8 cellular contexts compared by ENCODE assay signal in genomic region chr13:113584870-113585671, GRCh38. TPM values are rescaled to one million over a fixed set of nuclear protein-coding genes. Genes with fewer than 3 reads are reported as not detected.
A peak's percentile ranks its signal among the peaks of the same experiment; 100 is the strongest.
DNase-seq lines count a peak whose midpoint lies in the region; ATAC-seq and TF ChIP-seq lines count a peak whose summit lies in the region.

No MANE protein-coding gene starts in this region.

- H3K9me3 ChIP-seq in tibial artery: no peaks in the 10 kb centered on the region

- TF ChIP-seq POLR2A in Raji (IDR thresholded peaks at IDR 0.05; ENCODE audit: insufficient read depth, low read depth, low read length): 0 out of 2 replicates have a peak, but pooled peaks have one; percentile 41

- H3K27ac ChIP-seq in tibial artery: no peak overlapping the region

- peak overlapping the region; percentile 49 to 67 for H3K4me3 ChIP-seq in tibial artery

- TF ChIP-seq CTCF in mesothelial cell of epicardium (IDR thresholded peaks at IDR 0.05; ENCODE audit: unreplicated experiment) (no peak), tibial artery (IDR thresholded peaks at IDR 0.05) (no peak)

- no peaks in the 10 kb centered on the region for H3K9me3 Mint-ChIP-seq in mesothelial cell of epicardium

- peak overlapping the region; percentile 88 for H3K4me3 Mint-ChIP-seq in mesothelial cell of epicardium

- H3K36me3 ChIP-seq in tibial artery: peaks cover 0 to 5% (median 0%) of the 10 kb centered on the region in 3 donors

- peaks cover 1% of the 10 kb centered on the region for H3K36me3 Mint-ChIP-seq in mesothelial cell of epicardium

- DNase-seq in activated effector memory CD4-positive, alpha-beta T cell treated with anti-CD3 and anti-CD28 coated beads, Interleukin-2, amount 50 U/mL, for 16 hours: peak; percentile 66
- DNase-seq in activated effector memory CD4-positive, alpha-beta T cell treated with Interleukin-2 at 50 U/mL for 16 hours: no peak
- DNase-seq in ecto neural progenitor cell (ENCODE audit: low spot score): peak; percentile 65
- peak in 1 of 2 experiments; percentile 49 for DNase-seq in mesothelial cell of epicardium (ENCODE audit: low spot score in 2 of 2, unreplicated experiment in 2 of 2)
- DNase-seq in tibial artery: peak; percentile 16 to 51
- no peak for DNase-seq in effector CD8-positive, alpha-beta T cell (lab: John Stamatoyannopoulos, UW)

- intact Hi-C loops in tibial artery (cut with DNase I; ENCODE audit: low total_unique reads): no loop called here

- ATAC-seq in HG02973 (IDR thresholded peaks at IDR 0.05; ENCODE audit: unreplicated experiment): peak; percentile 35

- no peaks in the 10 kb centered on the region for H3K27me3 Mint-ChIP-seq in mesothelial cell of epicardium (ENCODE audit: low read depth)

- peaks cover 0 to 11% (median 6%) of the 10 kb centered on the region in 4 donors for H3K4me1 ChIP-seq in tibial artery

- peaks cover 12% of the 10 kb centered on the region for H3K4me1 Mint-ChIP-seq in mesothelial cell of epicardium

- H3K27ac Mint-ChIP-seq in mesothelial cell of epicardium: peak overlapping the region; percentile 81

- no peaks in the 10 kb centered on the region for H3K27me3 ChIP-seq in tibial artery

RNA-seq across cellular contexts. Expression of gene TFDP1, which starts 0.5 kb away (rescaled TPM):
- total RNA-seq in mesothelial cell of epicardium: 51.6 to 53.6 TPM (median 52.6 TPM) in 3 replicates

Comparison
In these comparisons a context has a peak if more than half of its experiments do, and no peak if none do; other contexts are left out.
1. DNase-seq: peak in activated effector memory CD4-positive, alpha-beta T cell treated with anti-CD3 and anti-CD28 coated beads, Interleukin-2, amount 50 U/mL, for 16 hours (single experiment), ecto neural progenitor cell (single experiment) and tibial artery (2 of 2); none in activated effector memory CD4-positive, alpha-beta T cell treated with Interleukin-2 at 50 U/mL for 16 hours (single experiment) and effector CD8-positive, alpha-beta T cell (single experiment).